In genomic region chr3:196726788-196727675, GRCh38 we compare ENCODE assay signal across 1 cellular context.
TF ChIP-seq lines count a peak whose summit lies in the region.

No MANE protein-coding gene starts in this region.

TF ChIP-seq in WTC11, 78 proteins besides CTCF, POLR2A, EP300 and RAD21:
- TF ChIP-seq TP53 (CRISPR knock-in tag; IDR thresholded peaks at IDR 0.05) (no peak), E2F4 (CRISPR knock-in tag; IDR thresholded peaks at IDR 0.05; ENCODE audit: borderline replicate concordance, low read depth) (no peak), FOXJ3 (CRISPR knock-in tag; IDR thresholded peaks at IDR 0.05; ENCODE audit: borderline replicate concordance) (no peak), AR (CRISPR knock-in tag; IDR thresholded peaks at IDR 0.05) (no peak), CREM (CRISPR knock-in tag; IDR thresholded peaks at IDR 0.05) (no peak), ZBTB21 (CRISPR knock-in tag; IDR thresholded peaks at IDR 0.05; ENCODE audit: borderline replicate concordance) (no peak), MXD4 (CRISPR knock-in tag; IDR thresholded peaks at IDR 0.05; ENCODE audit: borderline replicate concordance) (no peak), ETV6 (CRISPR knock-in tag; IDR thresholded peaks at IDR 0.05) (no peak), SOX15 (CRISPR knock-in tag; IDR thresholded peaks at IDR 0.05) (no peak), SMAD3 (CRISPR knock-in tag; IDR thresholded peaks at IDR 0.05; ENCODE audit: borderline replicate concordance) (no peak), ZNF416 (CRISPR knock-in tag; IDR thresholded peaks at IDR 0.05) (no peak), NFATC4 (CRISPR knock-in tag; IDR thresholded peaks at IDR 0.05) (no peak), ATF1 (CRISPR knock-in tag; IDR thresholded peaks at IDR 0.05) (no peak), ZBTB43 (CRISPR knock-in tag; IDR thresholded peaks at IDR 0.05) (no peak), HMGXB4 (CRISPR knock-in tag; IDR thresholded peaks at IDR 0.05) (no peak), RORB (CRISPR knock-in tag; IDR thresholded peaks at IDR 0.05) (no peak)
